Comparison of ENCODE assay signal across 18 cellular contexts in the genomic region with DNA sequence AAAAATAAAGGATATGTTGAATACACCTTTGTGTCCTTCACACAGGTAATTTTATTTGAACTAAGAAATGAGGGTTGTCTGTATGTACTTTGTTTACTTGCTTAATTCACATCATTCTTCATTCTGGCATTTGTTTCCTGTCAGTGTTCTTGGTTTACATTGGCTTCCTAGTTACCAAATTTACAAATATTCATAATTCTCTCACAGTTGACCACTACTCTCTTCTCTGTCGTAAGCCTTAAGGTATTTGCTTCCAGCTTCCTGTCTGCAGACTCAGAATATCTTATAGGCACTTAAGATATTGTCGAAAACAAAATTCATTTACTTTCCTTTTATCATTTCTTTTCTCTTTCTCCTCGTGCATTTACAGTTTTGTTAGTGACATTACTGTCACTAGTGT. TPM values are rescaled to one million over a fixed set of nuclear protein-coding genes. Genes with fewer than 3 reads are reported as not detected.
DNase-seq lines count a peak whose midpoint lies in the region; ATAC-seq, FAIRE-seq and TF ChIP-seq lines count a peak whose summit lies in the region.
"Had no signal": no experiment of that assay in that cellular context is flagged by ENCODE, and none has a peak within 500 bp of the region (broad histone marks: within the 10 kb centered on the region; RNA-seq: fewer than 3 reads in every experiment).

No MANE protein-coding gene starts in this region.

- peaks cover 0 to 89% (median 10%) of the 10 kb centered on the region in 3 donors for H3K36me3 ChIP-seq in pancreas

- no peak overlapping the region for H3K4me3 Mint-ChIP-seq in activated naive CD4-positive, alpha-beta T cell treated with anti-CD3 and anti-CD28 coated beads, Interleukin-2, amount 50 U/mL, for 24 hours
- H3K4me3 Mint-ChIP-seq in activated naive CD4-positive, alpha-beta T cell treated with anti-CD3 and anti-CD28 coated beads, Interleukin-2, amount 10 ng/mL, durations not matched to agents 7 days and 5 days = no peak overlapping the region
- no peak overlapping the region for H3K4me3 Mint-ChIP-seq in T-helper 17 cell
- H3K4me3 Mint-ChIP-seq: B cell; CD8-positive, alpha-beta T cell; GM23338 had no signal

- TF ChIP-seq CTCF in pancreas (IDR thresholded peaks at IDR 0.05) = no peak

- ATAC-seq in T-helper 17 cell (no peak), pancreas (no peak), HG03342 (IDR thresholded peaks at IDR 0.05; ENCODE audit: unreplicated experiment) (no peak)
- ATAC-seq: CD8-positive, alpha-beta T cell; GM23338 had no signal

- no peak overlapping the region for H3K4me3 ChIP-seq in pancreas
- H3K4me3 ChIP-seq: BLaER1 treated with 17β-estradiol and CSF1 and Interleukin-3, amounts not matched to agents 10 nM and 100 nM; GM23338 had no signal

- no peak overlapping the region for H3K27ac ChIP-seq in pancreas
- H3K27ac ChIP-seq: BLaER1 treated with 17β-estradiol and CSF1 and Interleukin-3, amounts not matched to agents 10 nM and 100 nM had no signal

- no peaks in the 10 kb centered on the region for H3K27me3 ChIP-seq in pancreas
- H3K27me3 ChIP-seq: BLaER1 treated with 17β-estradiol and CSF1 and Interleukin-3, amounts not matched to agents 10 nM and 100 nM had no signal

- in situ Hi-C loops in ACHN (cut with HindIII; ENCODE audit: low pct_ligation_motif_present, low pct_unique_long_range_greater_than_20kb, low sequenced_read_pairs) = no loop called here

- H3K36me3 Mint-ChIP-seq in activated naive CD4-positive, alpha-beta T cell treated with anti-CD3 and anti-CD28 coated beads, Interleukin-2, amount 50 U/mL, for 24 hours = peaks cover 33% of the 10 kb centered on the region
- peaks cover 49% of the 10 kb centered on the region for H3K36me3 Mint-ChIP-seq in activated naive CD4-positive, alpha-beta T cell treated with anti-CD3 and anti-CD28 coated beads, Interleukin-2, amount 10 ng/mL, durations not matched to agents 7 days and 5 days
- peaks cover 6% of the 10 kb centered on the region for H3K36me3 Mint-ChIP-seq in T-helper 17 cell (ENCODE audit: low read depth)

- H3K4me1 Mint-ChIP-seq in activated naive CD4-positive, alpha-beta T cell treated with anti-CD3 and anti-CD28 coated beads, Interleukin-2, amount 50 U/mL, for 24 hours = peaks cover 3% of the 10 kb centered on the region
- no peaks in the 10 kb centered on the region for H3K4me1 Mint-ChIP-seq in activated naive CD4-positive, alpha-beta T cell treated with anti-CD3 and anti-CD28 coated beads, Interleukin-2, amount 10 ng/mL, durations not matched to agents 7 days and 5 days
- peaks cover 3% of the 10 kb centered on the region for H3K4me1 Mint-ChIP-seq in T-helper 17 cell
- H3K4me1 Mint-ChIP-seq: B cell, GM23338 had no signal

- H3K9me3 Mint-ChIP-seq in activated naive CD4-positive, alpha-beta T cell treated with anti-CD3 and anti-CD28 coated beads, Interleukin-2, amount 50 U/mL, for 24 hours = no peaks in the 10 kb centered on the region
- no peaks in the 10 kb centered on the region for H3K9me3 Mint-ChIP-seq in activated naive CD4-positive, alpha-beta T cell treated with anti-CD3 and anti-CD28 coated beads, Interleukin-2, amount 10 ng/mL, durations not matched to agents 7 days and 5 days
- H3K9me3 Mint-ChIP-seq: CD8-positive, alpha-beta T cell; GM23338 had no signal

- FAIRE-seq in pancreas (lab: Jason Lieb, UNC) = peak; percentile 57
- FAIRE-seq: H54, HTR-8/SVneo had no signal

- CTCF ChIA-PET in activated naive CD4-positive, alpha-beta T cell treated with anti-CD3 and anti-CD28 coated beads, Interleukin-2, amount 10 ng/mL, durations not matched to agents 7 days and 5 days (lab: Charles Lee) = no interaction called here

- H3K9me3 ChIP-seq in T-helper 17 cell (ENCODE audit: control insufficient read depth, low read length, poor library complexity, severe bottlenecking) (no peaks in the 10 kb centered on the region), pancreas (no peaks in the 10 kb centered on the region)
- H3K9me3 ChIP-seq: BLaER1 treated with 17β-estradiol and CSF1 and Interleukin-3, amounts not matched to agents 10 nM and 100 nM had no signal

- no peaks in the 10 kb centered on the region for H3K27me3 Mint-ChIP-seq in activated naive CD4-positive, alpha-beta T cell treated with anti-CD3 and anti-CD28 coated beads, Interleukin-2, amount 50 U/mL, for 24 hours
- H3K27me3 Mint-ChIP-seq in activated naive CD4-positive, alpha-beta T cell treated with anti-CD3 and anti-CD28 coated beads, Interleukin-2, amount 10 ng/mL, durations not matched to agents 7 days and 5 days = no peaks in the 10 kb centered on the region
- no peaks in the 10 kb centered on the region for H3K27me3 Mint-ChIP-seq in T-helper 17 cell
- H3K27me3 Mint-ChIP-seq: B cell had no signal

- H3K27ac Mint-ChIP-seq in activated naive CD4-positive, alpha-beta T cell treated with anti-CD3 and anti-CD28 coated beads, Interleukin-2, amount 50 U/mL, for 24 hours = peak overlapping the region; percentile 75
- no peak overlapping the region for H3K27ac Mint-ChIP-seq in activated naive CD4-positive, alpha-beta T cell treated with anti-CD3 and anti-CD28 coated beads, Interleukin-2, amount 10 ng/mL, durations not matched to agents 7 days and 5 days
- peak overlapping the region; percentile 24 for H3K27ac Mint-ChIP-seq in T-helper 17 cell
- H3K27ac Mint-ChIP-seq: B cell; CD8-positive, alpha-beta T cell; GM23338 had no signal

- whole genome bisulfite sequencing in pancreas, 2 donors = 73 to 76% methylated on average over 3 of the region's 3 CpGs

- no peaks in the 10 kb centered on the region for H3K4me1 ChIP-seq in pancreas
- H3K4me1 ChIP-seq: BLaER1 treated with 17β-estradiol and CSF1 and Interleukin-3, amounts not matched to agents 10 nM and 100 nM had no signal

- no peak for DNase-seq in activated naive CD4-positive, alpha-beta T cell treated with anti-CD3 and anti-CD28 coated beads, Interleukin-2, amount 10 ng/mL, durations not matched to agents 7 days and 5 days
- DNase-seq in T-helper 17 cell (no peak), iris pigment epithelial cell (ENCODE audit: low read depth) (peak; percentile 30), pancreas (no peak), ACHN (no peak)
- DNase-seq: 8988T; Calu3; CD8-positive, alpha-beta T cell; DMS79 treated with DMSO at 0.1 percent for 48 hours; GF-D8; HCEC 1CT had no signal

- intact Hi-C loops in pancreas (cut with DNase I) = no loop called here

RNA-seq across cellular contexts. Expression of a gene that starts 15.9 kb away (rescaled TPM):
- total RNA-seq in T-helper 17 cell (10 to 100 TPM; 43.2 to 53.9 TPM), pancreas (10 to 100 TPM in 5 of 6 donors, 1 to 10 TPM in 1; 8.9 to 28.7 (median 21.1) TPM)
- polyA plus RNA-seq in pancreas = 10 to 100 TPM; 11.5 to 31.8 TPM

RNA-seq across cellular contexts. Expression of a gene that starts 30.0 kb away (rescaled TPM):
- total RNA-seq in T-helper 17 cell = 10 to 100 TPM; 29.3 to 39.4 TPM
- 1,000 to 10,000 TPM in 3 of 6 donors, 100 to 1,000 TPM in 3; 343 to 2,598 (median 964) TPM for total RNA-seq in pancreas
- 100 to 1,000 TPM; 318 to 597 TPM for polyA plus RNA-seq in pancreas

Comparison
In these comparisons a context has a peak if more than half of its experiments do, and no peak if none do; other contexts are left out.
1. RNA of a gene that starts 30.0 kb away (total RNA-seq): 343 to 2,598 TPM in pancreas; 29.3 to 39.4 TPM in T-helper 17 cell; every median in the first group is over 4 times any median in the second.